In genomic region chr5:176987583-176987982, GRCh38 we compare ENCODE assay signal across 1 cellular context.
TF ChIP-seq lines count a peak whose summit lies in the region.

No MANE protein-coding gene starts in this region.

TF ChIP-seq in K562, 482 proteins besides CTCF, POLR2A, EP300 and RAD21:
- TF ChIP-seq ZNF121 (CRISPR knock-in tag; conservative IDR thresholded peaks at IDR 0.05) (peak; percentile 83), ARID1B (IDR thresholded peaks at IDR 0.05) (no peak)
